Comparison of ENCODE assay signal across 16 cellular contexts in the genomic region with DNA sequence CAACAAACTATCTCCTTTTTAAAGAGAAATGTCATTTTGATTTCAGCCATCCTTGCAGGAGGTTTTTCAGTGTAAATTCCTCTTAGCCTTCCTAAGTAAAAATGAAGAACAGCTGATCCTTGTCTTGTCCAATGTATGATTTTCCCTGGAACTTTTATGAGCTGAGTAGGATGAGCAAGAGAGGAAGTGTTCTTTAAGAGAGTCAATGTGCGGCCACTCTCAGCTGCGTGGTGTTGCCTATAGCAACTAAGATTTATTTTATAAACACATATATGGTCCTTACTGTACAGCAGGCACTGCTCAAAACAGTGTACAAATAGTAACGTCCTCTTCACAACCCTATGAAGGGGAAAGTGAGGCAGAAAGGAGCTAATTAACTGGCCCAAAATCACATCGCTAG.
DNase-seq lines count a peak whose midpoint lies in the region; ATAC-seq and TF ChIP-seq lines count a peak whose summit lies in the region.
"Had no signal": no experiment of that assay in that cellular context is flagged by ENCODE, and none has a peak within 500 bp of the region (broad histone marks: within the 10 kb centered on the region; RNA-seq: fewer than 3 reads in every experiment).

No MANE protein-coding gene starts in this region.

- TF ChIP-seq CTCF in osteoblast (IDR thresholded peaks at IDR 0.05; ENCODE audit: extremely low read depth, low read depth, low read length): no peak
- no peak for TF ChIP-seq CTCF in dorsolateral prefrontal cortex (IDR thresholded peaks at IDR 0.05 in 54 of 56, conservative IDR thresholded peaks at IDR 0.05 in 2 of 56; ENCODE audit: low read depth in 1 of 56, partially characterized antibody in 56 of 56)

- H3K27ac ChIP-seq in osteoblast (ENCODE audit: low read depth, low read length): peak overlapping the region; percentile 71
- peak overlapping the region in 2 of 59 donors; percentile 15 to 43 for H3K27ac ChIP-seq in dorsolateral prefrontal cortex
- H3K27ac ChIP-seq: neutrophil, WERI-Rb-1 had no signal

- H3K4me2 ChIP-seq in osteoblast (ENCODE audit: insufficient read depth, low read length): peak overlapping the region; percentile 46

- no peaks in the 10 kb centered on the region for H3K27me3 ChIP-seq in osteoblast (ENCODE audit: insufficient read depth, low read length)
- H3K27me3 ChIP-seq in dorsolateral prefrontal cortex: peaks cover 0 to 5% (median 0%) of the 10 kb centered on the region in 45 donors
- H3K27me3 ChIP-seq: neutrophil had no signal

- peak; percentile 22 for DNase-seq in Daoy (ENCODE audit: low read depth)
- peak; percentile 3 for DNase-seq in RPMI7951 (ENCODE audit: low read depth)
- DNase-seq in fibroblast of gingiva (ENCODE audit: low read depth): peak; percentile 27
- DNase-seq in osteoblast (ENCODE audit: insufficient read length, low spot score, missing footprints): no peak
- no peak for DNase-seq in GDM1 (lab: John Stamatoyannopoulos, UW)
- DNase-seq in stimulated activated naive CD8-positive, alpha-beta T cell treated with anti-CD3 and anti-CD28 coated beads, Interleukin-15, Interleukin-2, amounts not matched to agents 100 U/mL and 50 U/mL, for 24 hours: no peak
- no peak for DNase-seq in dorsolateral prefrontal cortex
- DNase-seq: activated CD8-positive, alpha-beta memory T cell treated with anti-CD3 and anti-CD28 coated beads for 24 hours; amygdala; foreskin melanocyte; KG1; stimulated activated naive CD4-positive, alpha-beta T cell had no signal

- intact Hi-C loops in dorsolateral prefrontal cortex (cut with DNase I): no loop called here

- H3K9me3 ChIP-seq in osteoblast (ENCODE audit: low read depth, low read length): no peaks in the 10 kb centered on the region
- H3K9me3 ChIP-seq: HAP-1, neutrophil had no signal

- peaks cover 27% of the 10 kb centered on the region for H3K4me1 ChIP-seq in osteoblast (ENCODE audit: insufficient read depth, low read length)

- no peaks in the 10 kb centered on the region for H3K79me2 ChIP-seq in osteoblast (ENCODE audit: insufficient read depth, low read length)

- H4K20me1 ChIP-seq in osteoblast (ENCODE audit: insufficient read depth, low read length): no peaks in the 10 kb centered on the region

- peak overlapping the region; percentile 30 for H3K4me3 ChIP-seq in osteoblast (ENCODE audit: insufficient read depth, low read length)
- H3K4me3 ChIP-seq in dorsolateral prefrontal cortex: no peak overlapping the region
- H3K4me3 ChIP-seq: HAP-1 had no signal

- no peak overlapping the region for H2AFZ ChIP-seq in osteoblast (ENCODE audit: low read length)

- no peak for ATAC-seq in stimulated activated naive CD8-positive, alpha-beta T cell treated with anti-CD3 and anti-CD28 coated beads, Interleukin-15, Interleukin-2, amounts not matched to agents 100 U/mL and 50 U/mL, for 24 hours
- ATAC-seq in GM19455 (IDR thresholded peaks at IDR 0.05; ENCODE audit: unreplicated experiment): no peak

- no peaks in the 10 kb centered on the region for H3K36me3 ChIP-seq in osteoblast (ENCODE audit: insufficient read depth, low read length)
- H3K36me3 ChIP-seq: HAP-1, neutrophil, WERI-Rb-1 had no signal

Comparison
In these comparisons a context has a peak if more than half of its experiments do, and no peak if none do; other contexts are left out.
1. DNase-seq: peak in Daoy (single experiment), RPMI7951 (single experiment) and fibroblast of gingiva (single experiment); none in osteoblast (single experiment), GDM1 (single experiment), stimulated activated naive CD8-positive, alpha-beta T cell treated with anti-CD3 and anti-CD28 coated beads, Interleukin-15, Interleukin-2, amounts not matched to agents 100 U/mL and 50 U/mL, for 24 hours (single experiment) and dorsolateral prefrontal cortex (0 of 10).